In the genomic region with DNA sequence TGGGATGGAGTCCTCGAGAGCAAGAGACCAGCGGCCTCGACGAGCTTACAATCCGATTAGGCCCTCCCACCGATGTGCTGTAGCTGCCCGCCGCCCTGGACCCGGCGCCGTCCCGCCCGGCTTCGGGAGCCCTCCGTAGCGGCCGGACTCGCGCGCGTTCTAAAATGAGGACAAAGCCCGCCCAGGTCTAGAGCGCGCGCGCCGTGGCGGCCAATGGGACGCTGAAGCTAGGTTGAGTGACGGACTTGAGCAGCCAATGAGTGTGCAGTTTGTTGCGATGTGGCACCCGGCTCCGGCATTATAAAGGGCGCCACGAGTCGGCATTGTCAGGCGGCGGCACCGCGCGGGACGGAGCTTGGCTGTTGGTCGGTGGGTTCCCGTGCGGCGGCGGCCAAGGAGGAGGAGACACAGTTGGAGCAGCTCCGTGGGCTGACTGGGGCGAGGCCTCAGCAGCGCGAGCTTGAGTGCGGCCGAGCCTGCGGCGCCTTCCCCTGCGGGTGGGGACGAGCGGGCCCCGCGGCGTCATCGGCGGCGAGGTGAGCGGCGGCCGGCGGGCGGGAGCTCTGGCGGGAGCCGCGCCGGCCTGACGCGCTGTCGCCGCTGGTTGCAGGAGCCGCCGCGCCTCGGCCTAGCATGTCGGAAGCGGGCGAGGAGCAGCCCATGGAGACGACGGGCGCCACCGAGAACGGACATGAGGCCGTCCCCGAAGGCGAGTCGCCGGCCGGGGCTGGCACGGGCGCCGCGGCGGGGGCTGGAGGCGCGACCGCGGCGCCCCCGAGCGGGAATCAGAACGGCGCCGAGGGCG, we compare ENCODE assay signal across 1 cellular context.
TF ChIP-seq lines count a peak whose summit lies in the region.

HNRNPAB (plus strand) TSS at position 329 of the 805 bp plus-strand sequence; CDS start at position 634, 305 bp downstream.

TF ChIP-seq in HepG2, 621 proteins besides CTCF, POLR2A, EP300 and RAD21 (continued from another document and continues in another):
- TF ChIP-seq, protein P1, sequence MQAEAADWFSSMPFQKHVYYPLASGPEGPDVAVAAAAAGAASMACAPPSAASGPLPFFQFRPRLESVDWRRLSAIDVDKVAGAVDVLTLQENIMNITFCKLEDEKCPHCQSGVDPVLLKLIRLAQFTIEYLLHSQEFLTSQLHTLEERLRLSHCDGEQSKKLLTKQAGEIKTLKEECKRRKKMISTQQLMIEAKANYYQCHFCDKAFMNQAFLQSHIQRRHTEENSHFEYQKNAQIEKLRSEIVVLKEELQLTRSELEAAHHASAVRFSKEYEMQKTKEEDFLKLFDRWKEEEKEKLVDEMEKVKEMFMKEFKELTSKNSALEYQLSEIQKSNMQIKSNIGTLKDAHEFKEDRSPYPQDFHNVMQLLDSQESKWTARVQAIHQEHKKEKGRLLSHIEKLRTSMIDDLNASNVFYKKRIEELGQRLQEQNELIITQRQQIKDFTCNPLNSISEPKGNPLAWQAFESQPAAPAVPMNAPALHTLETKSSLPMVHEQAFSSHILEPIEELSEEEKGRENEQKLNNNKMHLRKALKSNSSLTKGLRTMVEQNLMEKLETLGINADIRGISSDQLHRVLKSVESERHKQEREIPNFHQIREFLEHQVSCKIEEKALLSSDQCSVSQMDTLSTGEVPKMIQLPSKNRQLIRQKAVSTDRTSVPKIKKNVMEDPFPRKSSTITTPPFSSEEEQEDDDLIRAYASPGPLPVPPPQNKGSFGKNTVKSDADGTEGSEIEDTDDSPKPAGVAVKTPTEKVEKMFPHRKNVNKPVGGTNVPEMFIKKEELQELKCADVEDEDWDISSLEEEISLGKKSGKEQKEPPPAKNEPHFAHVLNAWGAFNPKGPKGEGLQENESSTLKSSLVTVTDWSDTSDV (CRISPR knock-in tag; IDR thresholded peaks at IDR 0.05): peak; percentile 89
- TF ChIP-seq KDM6A (CRISPR knock-in tag; IDR thresholded peaks at IDR 0.05; ENCODE audit: low read depth) (no peak), ZBTB49 (CRISPR knock-in tag; IDR thresholded peaks at IDR 0.05; ENCODE audit: borderline replicate concordance) (no peak; the same call in 1 of the 2 replicates), NFKB2 (CRISPR knock-in tag; IDR thresholded peaks at IDR 0.05; ENCODE audit: borderline replicate concordance) (peak; percentile 96; the same call in 1 of the 2 replicates), RAD51 (IDR thresholded peaks at IDR 0.05; ENCODE audit: borderline replicate concordance) (no peak), ZKSCAN5 (CRISPR knock-in tag; IDR thresholded peaks at IDR 0.05) (no peak), ZNF556 (CRISPR knock-in tag; IDR thresholded peaks at IDR 0.05; ENCODE audit: borderline replicate concordance) (peak; percentile 56), MTA3 (CRISPR knock-in tag; IDR thresholded peaks at IDR 0.05) (no peak), PRMT3 (CRISPR knock-in tag; IDR thresholded peaks at IDR 0.05; ENCODE audit: borderline replicate concordance, low read depth) (peak; percentile 72; the same call in 1 of the 2 replicates), KLF13 (CRISPR knock-in tag; IDR thresholded peaks at IDR 0.05) (peak; percentile 61; the same call in 1 of the 2 replicates), ZNF251 (CRISPR knock-in tag; IDR thresholded peaks at IDR 0.05) (peak; percentile 87; the same call in 1 of the 2 replicates), ZBTB44 (CRISPR knock-in tag; IDR thresholded peaks at IDR 0.05) (no peak), CEBPG (CRISPR knock-in tag; IDR thresholded peaks at IDR 0.05) (peak; percentile 4; the same call in 1 of the 2 replicates), ZNF512 (CRISPR knock-in tag; IDR thresholded peaks at IDR 0.05) (no peak), CAMTA2 (CRISPR knock-in tag; IDR thresholded peaks at IDR 0.05; ENCODE audit: borderline replicate concordance) (0 out of 2 replicates have a peak, but pooled peaks have one; percentile 58), ZNF329 (CRISPR knock-in tag; IDR thresholded peaks at IDR 0.05; ENCODE audit: low read depth) (peak; percentile 87; the same call in 1 of the 2 replicates), MTF2 (CRISPR knock-in tag; IDR thresholded peaks at IDR 0.05; ENCODE audit: borderline replicate concordance) (no peak), RFX1 (IDR thresholded peaks at IDR 0.05) (no peak), SRY (CRISPR knock-in tag; IDR thresholded peaks at IDR 0.05) (no peak), FOXM1 (CRISPR knock-in tag; IDR thresholded peaks at IDR 0.05) (peak; percentile 68; the same call in 1 of the 2 replicates), PHF20 (CRISPR knock-in tag; IDR thresholded peaks at IDR 0.05) (peak; percentile 76), ZNF550 (CRISPR knock-in tag; IDR thresholded peaks at IDR 0.05; ENCODE audit: borderline replicate concordance) (0 out of 2 replicates have a peak, but pooled peaks have one; percentile 48), KLF12 (CRISPR knock-in tag; IDR thresholded peaks at IDR 0.05; ENCODE audit: borderline replicate concordance) (peak; percentile 82), TOE1 (CRISPR knock-in tag; IDR thresholded peaks at IDR 0.05) (0 out of 2 replicates have a peak, but pooled peaks have one; percentile 24), ZNF709 (CRISPR knock-in tag; IDR thresholded peaks at IDR 0.05) (peak; percentile 71), YY1 (IDR thresholded peaks at IDR 0.05; ENCODE audit: insufficient read depth, insufficient replicate concordance, low read depth, low read length) (peak; percentile 80), CREB1 (IDR thresholded peaks at IDR 0.05) (peak; percentile 61; the same call in 1 of the 2 replicates), CREB1 (CRISPR knock-in tag; IDR thresholded peaks at IDR 0.05) (no peak; the same call in 1 of the 2 replicates), NR2C2 (CRISPR knock-in tag; IDR thresholded peaks at IDR 0.05; ENCODE audit: borderline replicate concordance) (0 out of 2 replicates have a peak, but pooled peaks have one; percentile 26), SP5 (CRISPR knock-in tag; IDR thresholded peaks at IDR 0.05; ENCODE audit: borderline replicate concordance, low read depth) (peak; percentile 46; the same call in 1 of the 2 replicates), ZSCAN21 (CRISPR knock-in tag; IDR thresholded peaks at IDR 0.05; ENCODE audit: borderline replicate concordance) (peak; percentile 85; the same call in 1 of the 2 replicates), CREM (IDR thresholded peaks at IDR 0.05) (peak; percentile 44; the same call in 1 of the 2 replicates), CREM (CRISPR knock-in tag; IDR thresholded peaks at IDR 0.05) (no peak), ZNF430 (CRISPR knock-in tag; IDR thresholded peaks at IDR 0.05) (no peak), ZNF263 (CRISPR knock-in tag; IDR thresholded peaks at IDR 0.05) (peak; percentile 51), FOXP1 (IDR thresholded peaks at IDR 0.05) (no peak), FOXP1 (CRISPR knock-in tag; IDR thresholded peaks at IDR 0.05) (no peak), TBX2 (CRISPR knock-in tag; IDR thresholded peaks at IDR 0.05; ENCODE audit: borderline replicate concordance) (peak; percentile 85), KAT2B (IDR thresholded peaks at IDR 0.05; ENCODE audit: borderline replicate concordance, low read depth, low read length) (no peak), ARID2 (CRISPR knock-in tag; IDR thresholded peaks at IDR 0.05; ENCODE audit: borderline replicate concordance) (peak; percentile 74), ELF1 (CRISPR knock-in tag; IDR thresholded peaks at IDR 0.05) (peak; percentile 62; the same call in 1 of the 2 replicates), JARID2 (CRISPR knock-in tag; IDR thresholded peaks at IDR 0.05; ENCODE audit: insufficient replicate concordance) (no peak), NAIF1 (CRISPR knock-in tag; IDR thresholded peaks at IDR 0.05; ENCODE audit: borderline replicate concordance) (no peak), ZNF367 (CRISPR knock-in tag; IDR thresholded peaks at IDR 0.05; ENCODE audit: borderline replicate concordance) (no peak; the same call in 1 of the 2 replicates), KLF9 (CRISPR knock-in tag; IDR thresholded peaks at IDR 0.05; ENCODE audit: low read depth) (no peak), ZNF547 (CRISPR knock-in tag; IDR thresholded peaks at IDR 0.05) (peak; percentile 92), ZNF792 (CRISPR knock-in tag; IDR thresholded peaks at IDR 0.05) (no peak; the same call in 1 of the 2 replicates), ATF1 (CRISPR knock-in tag; IDR thresholded peaks at IDR 0.05) (no peak), CENPX (CRISPR knock-in tag; IDR thresholded peaks at IDR 0.05) (no peak), ZNF788 (CRISPR knock-in tag; IDR thresholded peaks at IDR 0.05; ENCODE audit: borderline replicate concordance) (peak; percentile 69; the same call in 1 of the 2 replicates), RFX3 (CRISPR knock-in tag; IDR thresholded peaks at IDR 0.05) (no peak), ZNF839 (CRISPR knock-in tag; IDR thresholded peaks at IDR 0.05; ENCODE audit: borderline replicate concordance) (peak; percentile 83; the same call in 1 of the 2 replicates)
- TF ChIP-seq, protein P2, sequence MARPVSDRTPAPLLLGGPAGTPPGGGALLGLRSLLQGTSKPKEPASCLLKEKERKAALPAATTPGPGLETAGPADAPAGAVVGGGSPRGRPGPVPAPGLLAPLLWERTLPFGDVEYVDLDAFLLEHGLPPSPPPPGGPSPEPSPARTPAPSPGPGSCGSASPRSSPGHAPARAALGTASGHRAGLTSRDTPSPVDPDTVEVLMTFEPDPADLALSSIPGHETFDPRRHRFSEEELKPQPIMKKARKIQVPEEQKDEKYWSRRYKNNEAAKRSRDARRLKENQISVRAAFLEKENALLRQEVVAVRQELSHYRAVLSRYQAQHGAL (CRISPR knock-in tag; IDR thresholded peaks at IDR 0.05; ENCODE audit: not compliant biosample characterization): peak; percentile 50
- TF ChIP-seq, protein P3, sequence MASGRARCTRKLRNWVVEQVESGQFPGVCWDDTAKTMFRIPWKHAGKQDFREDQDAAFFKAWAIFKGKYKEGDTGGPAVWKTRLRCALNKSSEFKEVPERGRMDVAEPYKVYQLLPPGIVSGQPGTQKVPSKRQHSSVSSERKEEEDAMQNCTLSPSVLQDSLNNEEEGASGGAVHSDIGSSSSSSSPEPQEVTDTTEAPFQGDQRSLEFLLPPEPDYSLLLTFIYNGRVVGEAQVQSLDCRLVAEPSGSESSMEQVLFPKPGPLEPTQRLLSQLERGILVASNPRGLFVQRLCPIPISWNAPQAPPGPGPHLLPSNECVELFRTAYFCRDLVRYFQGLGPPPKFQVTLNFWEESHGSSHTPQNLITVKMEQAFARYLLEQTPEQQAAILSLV (CRISPR knock-in tag; IDR thresholded peaks at IDR 0.05; ENCODE audit: borderline replicate concordance): peak; percentile 57; the same call in 1 of the 2 replicates
- TF ChIP-seq, protein P4, sequence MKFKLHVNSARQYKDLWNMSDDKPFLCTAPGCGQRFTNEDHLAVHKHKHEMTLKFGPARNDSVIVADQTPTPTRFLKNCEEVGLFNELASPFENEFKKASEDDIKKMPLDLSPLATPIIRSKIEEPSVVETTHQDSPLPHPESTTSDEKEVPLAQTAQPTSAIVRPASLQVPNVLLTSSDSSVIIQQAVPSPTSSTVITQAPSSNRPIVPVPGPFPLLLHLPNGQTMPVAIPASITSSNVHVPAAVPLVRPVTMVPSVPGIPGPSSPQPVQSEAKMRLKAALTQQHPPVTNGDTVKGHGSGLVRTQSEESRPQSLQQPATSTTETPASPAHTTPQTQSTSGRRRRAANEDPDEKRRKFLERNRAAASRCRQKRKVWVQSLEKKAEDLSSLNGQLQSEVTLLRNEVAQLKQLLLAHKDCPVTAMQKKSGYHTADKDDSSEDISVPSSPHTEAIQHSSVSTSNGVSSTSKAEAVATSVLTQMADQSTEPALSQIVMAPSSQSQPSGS (CRISPR knock-in tag; IDR thresholded peaks at IDR 0.05): peak; percentile 69; the same call in 1 of the 2 replicates
- TF ChIP-seq, protein P5, sequence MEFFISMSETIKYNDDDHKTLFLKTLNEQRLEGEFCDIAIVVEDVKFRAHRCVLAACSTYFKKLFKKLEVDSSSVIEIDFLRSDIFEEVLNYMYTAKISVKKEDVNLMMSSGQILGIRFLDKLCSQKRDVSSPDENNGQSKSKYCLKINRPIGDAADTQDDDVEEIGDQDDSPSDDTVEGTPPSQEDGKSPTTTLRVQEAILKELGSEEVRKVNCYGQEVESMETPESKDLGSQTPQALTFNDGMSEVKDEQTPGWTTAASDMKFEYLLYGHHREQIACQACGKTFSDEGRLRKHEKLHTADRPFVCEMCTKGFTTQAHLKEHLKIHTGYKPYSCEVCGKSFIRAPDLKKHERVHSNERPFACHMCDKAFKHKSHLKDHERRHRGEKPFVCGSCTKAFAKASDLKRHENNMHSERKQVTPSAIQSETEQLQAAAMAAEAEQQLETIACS (CRISPR knock-in tag; IDR thresholded peaks at IDR 0.05): peak; percentile 98
